Comparison of ENCODE assay signal across 9 cellular contexts in genomic region chr17:81481011-81481799, GRCh38. TPM values are rescaled to one million over a fixed set of nuclear protein-coding genes. Genes with fewer than 3 reads are reported as not detected.
DNase-seq lines count a peak whose midpoint lies in the region; ATAC-seq, FAIRE-seq and TF ChIP-seq lines count a peak whose summit lies in the region.
"Had no signal": no experiment of that assay in that cellular context is flagged by ENCODE, and none has a peak within 500 bp of the region (broad histone marks: within the 10 kb centered on the region; RNA-seq: fewer than 3 reads in every experiment).

No MANE protein-coding gene starts in this region.

- DNase-seq in IMR-90 (peak; percentile 46), RPMI7951 (ENCODE audit: low read depth) (peak; percentile 36), Right ventricle myocardium superior (peak; percentile 86), pancreas (peak in 5 of 6 donors; percentile 47 to 79 (median 72)), upper lobe of left lung (peak; percentile 50 to 93), GM13976 (ENCODE audit: low spot score) (no peak)

- no peak for FAIRE-seq in pancreas (lab: Jason Lieb, UNC)

- H3K4me2 ChIP-seq in IMR-90 (ENCODE audit: low read depth, low read length): peak overlapping the region; percentile 77

- H3K23ac ChIP-seq in IMR-90 (ENCODE audit: low read depth, low read length): peak overlapping the region; percentile 76; the same call in 1 of the 2 replicates

- intact Hi-C loops in IMR-90 (cut with micrococcal nuclease): no loop called here
- intact Hi-C loops in Right ventricle myocardium superior (cut with DNase I): loop anchor here (5.0 kb wide), 2 partner anchors 189 to 229 kb away; no protein-coding TSS in a partner anchor
- intact Hi-C loops in pancreas (cut with DNase I): loop anchor here in 2 of 3 donors (5.0 to 10.0 kb wide), 4 partner anchors 76 to 226 kb away; no protein-coding TSS in a partner anchor

- H3K4me3 Mint-ChIP-seq in activated naive CD8-positive, alpha-beta T cell: peak overlapping the region; percentile 62

- peaks cover 11% of the 10 kb centered on the region for H3K27me3 Mint-ChIP-seq in activated naive CD8-positive, alpha-beta T cell

- TF ChIP-seq POLR2A in IMR-90 (IDR thresholded peaks at IDR 0.05; ENCODE audit: low read depth, low read length) (no peak), upper lobe of left lung (IDR thresholded peaks at IDR 0.05) (no peak)

- H3K27ac ChIP-seq in IMR-90 (ENCODE audit: insufficient read depth, low read length) (no peak overlapping the region), pancreas (no peak overlapping the region), upper lobe of left lung (no peak overlapping the region)
- H3K27ac ChIP-seq: VCaP had no signal

- H2BK120ac ChIP-seq in IMR-90 (ENCODE audit: low read depth, low read length): no peak overlapping the region; the same call in 1 of the 2 replicates

- no peaks in the 10 kb centered on the region for H3K9me3 Mint-ChIP-seq in activated naive CD8-positive, alpha-beta T cell (ENCODE audit: low read depth)

- no peaks in the 10 kb centered on the region for H3K36me3 Mint-ChIP-seq in activated naive CD8-positive, alpha-beta T cell

- no peak overlapping the region for H3K56ac ChIP-seq in IMR-90 (ENCODE audit: extremely low read depth, insufficient read depth, low read length)

- ATAC-seq in IMR-90 (ENCODE audit: low read depth) (peak; percentile 75), Right ventricle myocardium superior (ENCODE audit: poor library complexity) (peak; percentile 78), pancreas (peak in 3 of 4 donors; percentile 28 to 43 (median 35)), upper lobe of left lung (ENCODE audit: low FRiP score in 2 of 2) (peak in 1 of 2 donors; percentile 86), HG02759 (IDR thresholded peaks at IDR 0.05; ENCODE audit: unreplicated experiment) (no peak)

- no TSS peak for BruUV-seq in IMR-90 (replicated peaks; lab: Mats Ljungman, UMichigan)

- H2AK5ac ChIP-seq in IMR-90 (ENCODE audit: low read depth, low read length): peak overlapping the region; percentile 70

- no peak overlapping the region; the same call in 1 of the 2 replicates for H4K5ac ChIP-seq in IMR-90 (ENCODE audit: low read depth, low read length)

- no peak overlapping the region; the same call in 1 of the 2 replicates for H3K18ac ChIP-seq in IMR-90 (ENCODE audit: low read depth, low read length)

- TF ChIP-seq CTCF in IMR-90 (conservative IDR thresholded peaks at IDR 0.05; ENCODE audit: low read depth, low read length) (no peak), pancreas (IDR thresholded peaks at IDR 0.05) (no peak), upper lobe of left lung (IDR thresholded peaks at IDR 0.05) (no peak), GM13976 (IDR thresholded peaks at IDR 0.05; ENCODE audit: borderline replicate concordance, control extremely low read depth, extremely low read depth, insufficient read depth, missing control alignments) (no peak)

- H4K8ac ChIP-seq in IMR-90 (ENCODE audit: low read depth in 2 of 2, low read length in 2 of 2): peak overlapping the region; percentile 23 to 76; a peak in 2 of 4 replicates

- 11% methylated on average over 32 of the region's 96 CpGs; no CpG with 5 or more reads in 1 of the 2 experiments for WGBS in IMR-90 (ENCODE audit: extremely low coverage in 2 of 2, insufficient read length in 1 of 2), 2 experiments
- 30 to 36% methylated on average over 49 to 94 of the region's 96 CpGs for WGBS in pancreas, 2 donors
- WGBS in upper lobe of left lung, 2 donors: 20 to 39% methylated on average over 9 to 62 of the region's 96 CpGs

- peak overlapping the region; percentile 74 for H3K4ac ChIP-seq in IMR-90 (ENCODE audit: low read depth, low read length)

- peak overlapping the region; percentile 59 for H4K91ac ChIP-seq in IMR-90 (ENCODE audit: insufficient read depth, low read depth, low read length)

- peak overlapping the region; percentile 86 for H2AFZ ChIP-seq in IMR-90 (replicated peaks; ENCODE audit: low read length, poor library complexity)

- no peak for TF ChIP-seq EP300 in upper lobe of left lung (IDR thresholded peaks at IDR 0.05)

- no peaks in the 10 kb centered on the region for H4K20me1 ChIP-seq in IMR-90 (ENCODE audit: insufficient read depth, low read length)

- H2BK15ac ChIP-seq in IMR-90 (ENCODE audit: low read depth, low read length): no peak overlapping the region

- H2BK20ac ChIP-seq in IMR-90 (ENCODE audit: low read depth, low read length): no peak overlapping the region

- no peaks in the 10 kb centered on the region for H3K9me1 ChIP-seq in IMR-90 (ENCODE audit: insufficient read depth, low read length)

- TF ChIP-seq RAD21 in IMR-90 (IDR thresholded peaks at IDR 0.05; ENCODE audit: low read length): no peak

- H3K36me3 ChIP-seq in IMR-90 (ENCODE audit: control insufficient read depth, insufficient read depth, low read length) (no peaks in the 10 kb centered on the region), pancreas (no peaks in the 10 kb centered on the region), upper lobe of left lung (no peaks in the 10 kb centered on the region)

- dilution Hi-C loops in IMR-90 (cut with HindIII; ENCODE audit: low sequenced_read_pairs, unreplicated experiment): no loop called here

- H3K4me1 Mint-ChIP-seq in activated naive CD8-positive, alpha-beta T cell (ENCODE audit: low read depth): peaks cover 14% of the 10 kb centered on the region

- peak overlapping the region; percentile 89; the same call in 1 of the 2 replicates for H3K14ac ChIP-seq in IMR-90 (replicated peaks; ENCODE audit: low read depth, low read length)

- no peaks in the 10 kb centered on the region; a peak in 1 of 4 replicates for H3K79me1 ChIP-seq in IMR-90 (ENCODE audit: low read depth in 1 of 2, low read length in 2 of 2)

- H2BK5ac ChIP-seq in IMR-90 (ENCODE audit: low read depth, low read length, poor library complexity, severe bottlenecking): no peak overlapping the region

- CTCF ChIA-PET in IMR-90 (lab: Yijun Ruan, JAX): no interaction called here

- H3K9me3 ChIP-seq in IMR-90 (ENCODE audit: control insufficient read depth, insufficient read depth, low read length) (peaks cover 3% of the 10 kb centered on the region), pancreas (no peaks in the 10 kb centered on the region), upper lobe of left lung (no peaks in the 10 kb centered on the region)

- POLR2A ChIA-PET in IMR-90 (lab: Charles Lee; ENCODE audit: unreplicated experiment): no interaction called here

- in situ Hi-C loops in IMR-90 (cut with MboI; ENCODE audit: low sequenced_read_pairs): loop anchor here (5.0 kb wide), 2 partner anchors 74 to 224 kb away; no protein-coding TSS in a partner anchor
- in situ Hi-C loops in GM13976 (cut with MboI; ENCODE audit: low sequenced_read_pairs, unreplicated experiment): loop anchor here (10.0 kb wide), 1 partner anchor 226 kb away; no protein-coding TSS in a partner anchor

- H3K27ac Mint-ChIP-seq in activated naive CD8-positive, alpha-beta T cell: no peak overlapping the region

- peak overlapping the region; percentile 7; the same call in 1 of the 2 replicates for H3K9ac ChIP-seq in IMR-90 (ENCODE audit: low read depth, low read length)

- no peaks in the 10 kb centered on the region; the same call in 1 of the 2 replicates for H3K27me3 ChIP-seq in IMR-90 (ENCODE audit: control insufficient read depth, insufficient read depth, low read length)
- H3K27me3 ChIP-seq in pancreas: no peaks in the 10 kb centered on the region
- peaks cover 0 to 4% (median 0%) of the 10 kb centered on the region in 4 donors for H3K27me3 ChIP-seq in upper lobe of left lung

- H3K4me1 ChIP-seq in IMR-90 (ENCODE audit: control insufficient read depth, insufficient read depth, low read length) (peaks cover 10% of the 10 kb centered on the region), pancreas (peaks cover 0 to 14% (median 11%) of the 10 kb centered on the region in 3 donors), upper lobe of left lung (peaks cover 21 to 37% (median 28%) of the 10 kb centered on the region in 4 donors)

- H2AK9ac ChIP-seq in IMR-90 (replicated peaks; ENCODE audit: low read depth, low read length, poor library complexity): peak overlapping the region; percentile 91

- H3K4me3 ChIP-seq in IMR-90 (ENCODE audit: insufficient read depth, low read depth, low read length) (peak overlapping the region; percentile 34), pancreas (peak overlapping the region in 3 of 4 donors; percentile 12 to 40 (median 26)), upper lobe of left lung (peak overlapping the region; percentile 5 to 58 (median 50))

TF ChIP-seq in IMR-90, 13 proteins besides CTCF, POLR2A, EP300 and RAD21 (continues in another document):
- TF ChIP-seq SMC3 (IDR thresholded peaks at IDR 0.05; ENCODE audit: low read depth, low read length) (no peak), CHD1 (IDR thresholded peaks at IDR 0.05; ENCODE audit: low read depth, low read length) (no peak), USF2 (IDR thresholded peaks at IDR 0.05; ENCODE audit: low read depth, low read length) (peak; percentile 82), BHLHE40 (IDR thresholded peaks at IDR 0.05; ENCODE audit: low read depth, low read length) (0 out of 2 replicates have a peak, but pooled peaks have one; percentile 36)

RNA-seq across cellular contexts. Expression of gene ACTG1, which starts 31.4 kb away (rescaled TPM):
- total RNA-seq in IMR-90 (2012; rRNA removed) (12,144 and 15,732 TPM in 2 replicates), Right ventricle myocardium superior (369 TPM), pancreas (1,000 to 10,000 TPM; 1,458 to 2,872 (median 2,024) TPM), upper lobe of left lung (1,000 to 10,000 TPM in 5 of 6 donors, 100 to 1,000 TPM in 1; 902 to 3,864 (median 2,097) TPM)
- polyA plus RNA-seq in IMR-90 (2012; rRNA removed) (10,271 and 10,907 TPM in 2 replicates), pancreas (1,000 to 10,000 TPM in 1 of 2 donors, 100 to 1,000 TPM in 1; 889 to 1,003 TPM)
- 46,606 and 47,328 TPM in 2 replicates for polyA plus RNA-seq in IMR-90 (2012; cell fraction: cytosol; rRNA removed)
- polyA plus RNA-seq in IMR-90 (2012; cell fraction: nucleus; rRNA removed; ENCODE audit: low replicate concordance): 8,917 and 28,399 TPM in 2 replicates
- total RNA-seq in RPMI7951 (2014; rRNA removed; shearing (Covaris generic)): 1,818 and 2,136 TPM in 2 replicates

RNA-seq across cellular contexts. Expression of gene FSCN2, which starts 47.0 kb away (rescaled TPM):
- 0.18 and 0.28 TPM in 2 replicates for total RNA-seq in IMR-90 (2012; rRNA removed)
- 0.84 and 1.1 TPM in 2 replicates for polyA plus RNA-seq in IMR-90 (2012; rRNA removed)
- 0.22 and 0.96 TPM in 2 replicates for polyA plus RNA-seq in IMR-90 (2012; cell fraction: cytosol; rRNA removed)
- 2.6 and 6.7 TPM in 2 replicates for polyA plus RNA-seq in IMR-90 (2012; cell fraction: nucleus; rRNA removed; ENCODE audit: low replicate concordance)
- not detected in 2 replicates for total RNA-seq in RPMI7951 (2014; rRNA removed; shearing (Covaris generic))
- total RNA-seq in Right ventricle myocardium superior: 0.19 TPM
- total RNA-seq in pancreas: 10 to 100 TPM in 4 of 6 donors, 1 to 10 TPM in 2; 7.9 to 11.9 (median 10.7) TPM
- polyA plus RNA-seq in pancreas: 10 to 100 TPM in 1 of 2 donors, 1 to 10 TPM in 1; 2.5 to 15.3 TPM
- total RNA-seq in upper lobe of left lung: 10 to 100 TPM in 1 of 6 donors, 1 to 10 TPM in 5; 2.7 to 37.7 (median 3.9) TPM
